17 cellular contexts compared by ENCODE assay signal in genomic region chr15:29826908-29827307, GRCh38. TPM values are rescaled to one million over a fixed set of nuclear protein-coding genes. Genes with fewer than 3 reads are reported as not detected.
DNase-seq lines count a peak whose midpoint lies in the region; ATAC-seq and TF ChIP-seq lines count a peak whose summit lies in the region.
"Had no signal": no experiment of that assay in that cellular context is flagged by ENCODE, and none has a peak within 500 bp of the region (broad histone marks: within the 10 kb centered on the region; RNA-seq: fewer than 3 reads in every experiment).

No MANE protein-coding gene starts in this region.

- ATAC-seq in Right ventricle myocardium inferior, result no peak
- ATAC-seq in upper lobe of left lung (ENCODE audit: low FRiP score in 2 of 2), result no peak

- H3K27me3 ChIP-seq in right atrium auricular region (no peaks in the 10 kb centered on the region), upper lobe of left lung (peaks cover 0 to 8% (median 1%) of the 10 kb centered on the region in 4 donors), tibial nerve (no peaks in the 10 kb centered on the region)
- H3K27me3 ChIP-seq: SJCRH30 had no signal

- H3K4me1 ChIP-seq in right atrium auricular region (peaks cover 0 to 34% of the 10 kb centered on the region in 2 donors), upper lobe of left lung (peaks cover 11 to 32% (median 22%) of the 10 kb centered on the region in 4 donors), tibial nerve (peaks cover 0 to 48% (median 0%) of the 10 kb centered on the region in 4 donors)

- H3K4me3 ChIP-seq in right atrium auricular region (no peak overlapping the region), upper lobe of left lung (no peak overlapping the region), tibial nerve (no peak overlapping the region)
- H3K4me3 ChIP-seq: PC-9, SJCRH30 had no signal

- WGBS in upper lobe of left lung, 2 donors, result 84 to 86% methylated on average over 4 to 5 of the region's 5 CpGs
- WGBS in tibial nerve, 2 donors, result 87 to 97% methylated on average over 5 of the region's 5 CpGs

- TF ChIP-seq POLR2A in upper lobe of left lung (IDR thresholded peaks at IDR 0.05) (no peak), tibial nerve (IDR thresholded peaks at IDR 0.05) (no peak)

- no peak for TF ChIP-seq EP300 in upper lobe of left lung (IDR thresholded peaks at IDR 0.05)
- no peak for TF ChIP-seq EP300 in tibial nerve (IDR thresholded peaks at IDR 0.05)

- TF ChIP-seq CTCF in right atrium auricular region (IDR thresholded peaks at IDR 0.05), result no peak
- TF ChIP-seq CTCF in upper lobe of left lung (IDR thresholded peaks at IDR 0.05), result no peak
- no peak for TF ChIP-seq CTCF in tibial nerve (IDR thresholded peaks at IDR 0.05)

- intact Hi-C loops in Right ventricle myocardium inferior (cut with DNase I), result loop anchor here (5.0 kb wide), 2 partner anchors 45 to 85 kb away; no protein-coding TSS in a partner anchor

- H3K36me3 ChIP-seq in right atrium auricular region (no peaks in the 10 kb centered on the region), upper lobe of left lung (no peaks in the 10 kb centered on the region), tibial nerve (no peaks in the 10 kb centered on the region)
- H3K36me3 ChIP-seq: SJCRH30 had no signal

- peak overlapping the region; percentile 7 to 24 for H3K27ac ChIP-seq in right atrium auricular region
- H3K27ac ChIP-seq in cingulate gyrus (ENCODE audit: low read depth, low read length), result peak overlapping the region; percentile 35
- H3K27ac ChIP-seq in upper lobe of left lung, result peak overlapping the region in 3 of 4 donors; percentile 16 to 46 (median 44)
- H3K27ac ChIP-seq in tibial nerve, result peak overlapping the region in 2 of 4 donors; percentile 52 to 69
- H3K27ac ChIP-seq: PC-9, SJCRH30 had no signal

- H3K9me3 ChIP-seq in right atrium auricular region (no peaks in the 10 kb centered on the region), upper lobe of left lung (no peaks in the 10 kb centered on the region), tibial nerve (no peaks in the 10 kb centered on the region)

- DNase-seq in right atrium auricular region (ENCODE audit: low spot score), result no peak
- no peak for DNase-seq in Right ventricle myocardium inferior (ENCODE audit: missing footprints)
- DNase-seq in retina, result peak; percentile 2
- DNase-seq in upper lobe of left lung, result no peak
- no peak for DNase-seq in tibial nerve (ENCODE audit: low spot score in 2 of 2)
- DNase-seq in AG20443 (ENCODE audit: low spot score), result no peak
- DNase-seq in hippocampal formation (lab: John Stamatoyannopoulos, UW), result no peak
- DNase-seq: CD4-positive, CD25-positive, alpha-beta regulatory T cell; EL; GF-D8; NCI-H1092; NCI-H1436; NCI-H187 treated with DMSO at 0.1 percent for 48 hours; NCI-H2107; PC-9; SJCRH30 had no signal

RNA-seq across cellular contexts. Expression of gene TJP1, which starts 4.6 kb away (rescaled TPM):
- total RNA-seq in right atrium auricular region (100 to 1,000 TPM in 1 of 2 donors, 10 to 100 TPM in 1; 86.9 to 110 TPM), Right ventricle myocardium inferior (111 TPM), upper lobe of left lung (100 to 1,000 TPM in 4 of 6 donors, 10 to 100 TPM in 2; 88.0 to 168 (median 113) TPM), tibial nerve (100 to 1,000 TPM; 163 to 416 (median 403) TPM)
- total RNA-seq: CD4-positive, CD25-positive, alpha-beta regulatory T cell had no signal
